17 cellular contexts compared by ENCODE assay signal in the genomic region with DNA sequence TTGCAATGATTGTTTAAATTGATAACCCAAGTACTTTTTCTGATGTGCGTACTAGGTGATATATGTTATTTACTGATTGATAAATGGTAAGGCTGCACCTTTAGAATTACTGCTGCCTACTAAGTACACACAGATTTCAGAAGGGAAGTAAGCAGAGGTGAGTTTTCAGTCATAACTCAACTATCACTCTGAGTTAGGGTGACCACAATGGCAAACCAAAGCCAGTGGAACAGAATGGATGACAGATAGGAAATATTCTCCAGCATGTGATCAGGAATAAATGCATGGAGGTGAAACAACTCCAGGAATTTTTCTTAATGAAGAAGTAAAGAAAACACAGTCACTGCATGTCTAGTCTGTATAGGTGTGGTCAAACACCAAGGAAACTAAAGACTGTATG. TPM values are rescaled to one million over a fixed set of nuclear protein-coding genes. Genes with fewer than 3 reads are reported as not detected.
DNase-seq lines count a peak whose midpoint lies in the region; ATAC-seq and TF ChIP-seq lines count a peak whose summit lies in the region.
"Had no signal": no experiment of that assay in that cellular context is flagged by ENCODE, and none has a peak within 500 bp of the region (broad histone marks: within the 10 kb centered on the region; RNA-seq: fewer than 3 reads in every experiment).

No MANE protein-coding gene starts in this region.

- no peaks in the 10 kb centered on the region for H3K9me3 Mint-ChIP-seq in type B pancreatic cell

- no peak overlapping the region for H3K4me3 ChIP-seq in neutrophil (ENCODE audit: low read depth in 1 of 2, low read length in 1 of 2)

- no peak overlapping the region for H3K27ac Mint-ChIP-seq in type B pancreatic cell
- H3K27ac Mint-ChIP-seq: stimulated activated naive CD8-positive, alpha-beta T cell treated with anti-CD3 and anti-CD28 coated beads, Interleukin-15, Interleukin-2, amounts not matched to agents 100 ng/mL and 50 ng/mL, for 24 hours had no signal

- H3K9me3 ChIP-seq in neutrophil: no peaks in the 10 kb centered on the region

- H3K4me1 Mint-ChIP-seq in type B pancreatic cell (ENCODE audit: unreplicated experiment): peaks cover 22% of the 10 kb centered on the region

- H3K36me3 ChIP-seq in neutrophil: peaks cover 86% of the 10 kb centered on the region

- peaks cover 4% of the 10 kb centered on the region for H3K36me3 Mint-ChIP-seq in type B pancreatic cell

- DNase-seq in type B pancreatic cell (ENCODE audit: extremely low spot score, unreplicated experiment): no peak
- DNase-seq in GM19238 (ENCODE audit: insufficient read length, low spot score): no peak
- DNase-seq in SK-N-DZ (ENCODE audit: low spot score): no peak
- DNase-seq: activated CD4-positive, CD25-positive, alpha-beta regulatory T cell treated with anti-CD3 and anti-CD28 coated beads, Interleukin-2, amount 50 U/mL, for 72 hours; midbrain; NCI-H1417 treated with DMSO at 0.1 percent for 48 hours; NCI-H524 had no signal

- H3K27ac ChIP-seq in neutrophil: peak overlapping the region; percentile 64
- H3K27ac ChIP-seq: C4-2B, HL-60, KMS-11 had no signal

- H3K4me3 Mint-ChIP-seq in type B pancreatic cell: no peak overlapping the region
- H3K4me3 Mint-ChIP-seq: stimulated activated naive CD8-positive, alpha-beta T cell treated with anti-CD3 and anti-CD28 coated beads, Interleukin-15, Interleukin-2, amounts not matched to agents 100 ng/mL and 50 ng/mL, for 24 hours had no signal

- peaks cover 58 to 90% of the 10 kb centered on the region in 2 experiments for H3K4me1 ChIP-seq in neutrophil (ENCODE audit: control insufficient read depth in 1 of 2, insufficient read depth in 1 of 2, low read depth in 1 of 2, low read length in 1 of 2)

- TF ChIP-seq CTCF in neutrophil (IDR thresholded peaks at IDR 0.05): no peak
- no peak for TF ChIP-seq CTCF in type B pancreatic cell (conservative IDR thresholded peaks at IDR 0.05)

- ATAC-seq in GM18909 (IDR thresholded peaks at IDR 0.05; ENCODE audit: poor library complexity, unreplicated experiment) (peak; percentile 66), GM21529 (IDR thresholded peaks at IDR 0.05; ENCODE audit: unreplicated experiment) (peak; percentile 66), HG03097 (IDR thresholded peaks at IDR 0.05; ENCODE audit: low FRiP score, unreplicated experiment) (peak; percentile 48)
- ATAC-seq: Panc1 had no signal

- H3K27me3 ChIP-seq in neutrophil: no peaks in the 10 kb centered on the region

- H3K27me3 Mint-ChIP-seq in type B pancreatic cell: peaks cover 4% of the 10 kb centered on the region

RNA-seq across cellular contexts. Expression of a gene that starts 7.5 kb away (rescaled TPM):
- total RNA-seq in type B pancreatic cell (ENCODE audit: low replicate concordance): 3.9 and 4.9 TPM in 2 replicates
- polyA plus RNA-seq in SK-N-DZ (2014; cell fraction: cytosol; rRNA removed): 0.24 and 0.31 TPM in 2 replicates
- 0.22 and 1.7 TPM in 2 replicates for polyA plus RNA-seq in SK-N-DZ (2014; cell fraction: nucleus; rRNA removed)
- total RNA-seq: H1 had no signal
